In the genomic region with DNA sequence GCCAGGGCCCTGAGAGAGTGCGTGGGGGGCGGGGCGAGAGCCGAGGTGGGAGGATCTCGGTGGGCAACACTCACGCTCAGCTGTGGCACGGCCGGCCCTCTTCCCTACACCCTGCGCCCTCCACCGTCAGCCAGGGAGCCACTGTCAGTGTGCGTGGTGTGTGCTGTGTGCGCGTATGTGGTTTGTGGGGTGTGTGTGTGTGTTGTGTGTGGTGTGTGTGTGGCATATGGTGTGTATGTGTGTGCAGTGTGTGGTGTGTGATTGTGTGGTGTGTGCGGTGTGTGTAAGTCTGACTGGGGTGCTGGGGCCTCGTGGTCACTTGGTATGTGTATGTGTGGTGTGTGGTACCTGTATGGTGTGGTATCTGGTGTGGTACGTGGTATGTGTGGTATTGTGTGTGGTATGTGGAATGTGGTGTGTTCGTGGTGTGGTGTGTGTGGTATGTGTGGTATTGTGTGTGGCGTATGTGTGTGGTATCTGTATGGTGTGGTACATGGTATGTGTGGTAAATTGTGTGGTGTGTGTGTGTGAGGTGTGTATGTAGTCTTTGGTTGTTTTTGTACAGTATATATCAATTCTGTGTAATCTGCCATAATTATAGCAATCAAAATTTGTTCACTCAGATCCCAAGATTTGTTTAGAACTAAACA, we compare ENCODE assay signal across 20 cellular contexts. TPM values are rescaled to one million over a fixed set of nuclear protein-coding genes. Genes with fewer than 3 reads are reported as not detected.
DNase-seq lines count a peak whose midpoint lies in the region; ATAC-seq and TF ChIP-seq lines count a peak whose summit lies in the region.
"Had no signal": no experiment of that assay in that cellular context is flagged by ENCODE, and none has a peak within 500 bp of the region (broad histone marks: within the 10 kb centered on the region; RNA-seq: fewer than 3 reads in every experiment).

No MANE protein-coding gene starts in this region.

- H3K27me3 Mint-ChIP-seq in activated T-cell treated with anti-CD3 and anti-CD28 coated beads, Interleukin-2, amount 50 U/mL, for 72 hours (ENCODE audit: low read depth) = no peaks in the 10 kb centered on the region
- H3K27me3 Mint-ChIP-seq in activated T-cell treated with anti-CD3 and anti-CD28 coated beads, Interleukin-2, amount 50 U/mL, for 4 hours (ENCODE audit: low read depth) = no peaks in the 10 kb centered on the region
- H3K27me3 Mint-ChIP-seq in activated naive CD8-positive, alpha-beta T cell treated with anti-CD3 and anti-CD28 coated beads, Interleukin-2, amount 10 ng/mL, durations not matched to agents 7 days and 5 days = peaks cover 1% of the 10 kb centered on the region
- no peaks in the 10 kb centered on the region for H3K27me3 Mint-ChIP-seq in stimulated activated naive CD8-positive, alpha-beta T cell treated with anti-CD3 and anti-CD28 coated beads, Interleukin-15, amount 100 ng/mL, for 72 hours

- no peaks in the 10 kb centered on the region for H3K4me1 Mint-ChIP-seq in activated T-cell treated with anti-CD3 and anti-CD28 coated beads, Interleukin-2, amount 50 U/mL, for 72 hours (ENCODE audit: low read depth)
- peaks cover 2% of the 10 kb centered on the region for H3K4me1 Mint-ChIP-seq in activated T-cell treated with anti-CD3 and anti-CD28 coated beads, Interleukin-2, amount 50 U/mL, for 4 hours (ENCODE audit: low read depth)
- peaks cover 4% of the 10 kb centered on the region for H3K4me1 Mint-ChIP-seq in activated naive CD8-positive, alpha-beta T cell treated with anti-CD3 and anti-CD28 coated beads, Interleukin-2, amount 10 ng/mL, durations not matched to agents 7 days and 5 days
- no peaks in the 10 kb centered on the region for H3K4me1 Mint-ChIP-seq in stimulated activated naive CD8-positive, alpha-beta T cell treated with anti-CD3 and anti-CD28 coated beads, Interleukin-15, amount 100 ng/mL, for 72 hours

- POLR2A ChIA-PET in activated naive CD8-positive, alpha-beta T cell treated with anti-CD3 and anti-CD28 coated beads, Interleukin-2, amount 10 ng/mL, durations not matched to agents 7 days and 5 days (lab: Charles Lee) = no interaction called here

- in situ Hi-C loops in transverse colon (cut with MboI; ENCODE audit: low pct_ligation_motif_present in 1 of 4, low pct_unique_long_range_greater_than_20kb in 1 of 4, low sequenced_read_pairs in 3 of 4) = no loop called here

- peaks cover 3 to 4% of the 10 kb centered on the region in 2 donors for H3K9me3 Mint-ChIP-seq in activated T-cell treated with anti-CD3 and anti-CD28 coated beads, Interleukin-2, amount 50 U/mL, for 72 hours
- H3K9me3 Mint-ChIP-seq in activated T-cell treated with anti-CD3 and anti-CD28 coated beads, Interleukin-2, amount 50 U/mL, for 4 hours = no peaks in the 10 kb centered on the region
- H3K9me3 Mint-ChIP-seq in activated naive CD8-positive, alpha-beta T cell treated with anti-CD3 and anti-CD28 coated beads, Interleukin-2, amount 10 ng/mL, durations not matched to agents 7 days and 5 days = peaks cover 5% of the 10 kb centered on the region
- H3K9me3 Mint-ChIP-seq in stimulated activated naive CD8-positive, alpha-beta T cell treated with anti-CD3 and anti-CD28 coated beads, Interleukin-15, amount 100 ng/mL, for 72 hours = peaks cover 0 to 5% of the 10 kb centered on the region in 2 donors
- H3K9me3 Mint-ChIP-seq: T-cell had no signal

- WGBS in right lobe of liver (ENCODE audit: insufficient coverage, low coverage, low lambda C conversion rate, missing lambda C conversion rate) = 77% methylated on average over 17 of the region's 18 CpGs
- 61 to 88% methylated on average over 4 to 18 of the region's 18 CpGs for WGBS in transverse colon (ENCODE audit: low coverage in 1 of 2), 2 donors
- WGBS in thyroid gland, 2 donors = 89 to 90% methylated on average over 18 of the region's 18 CpGs

- H3K27me3 ChIP-seq in right lobe of liver = no peaks in the 10 kb centered on the region
- no peaks in the 10 kb centered on the region for H3K27me3 ChIP-seq in transverse colon
- no peaks in the 10 kb centered on the region for H3K27me3 ChIP-seq in thyroid gland
- H3K27me3 ChIP-seq: heart right ventricle, sigmoid colon had no signal

- ATAC-seq in activated T-cell treated with anti-CD3 and anti-CD28 coated beads, Interleukin-2, amount 50 U/mL, for 72 hours (replicated peaks in 1 of 2) = peak in 1 of 2 donors; percentile 17
- ATAC-seq in activated T-cell treated with anti-CD3 and anti-CD28 coated beads, Interleukin-2, amount 50 U/mL, for 4 hours = no peak
- no peak for ATAC-seq in activated naive CD8-positive, alpha-beta T cell treated with anti-CD3 and anti-CD28 coated beads, Interleukin-2, amount 10 ng/mL, durations not matched to agents 7 days and 5 days (ENCODE audit: low read depth)
- ATAC-seq in right lobe of liver (peak in 1 of 4 donors; percentile 35), HG02623 (IDR thresholded peaks at IDR 0.05; ENCODE audit: unreplicated experiment) (no peak)
- ATAC-seq in stimulated activated naive CD8-positive, alpha-beta T cell treated with anti-CD3 and anti-CD28 coated beads, Interleukin-15, amount 100 ng/mL, for 72 hours = peak; percentile 53
- ATAC-seq: T-cell had no signal

- H3K4me1 ChIP-seq in right lobe of liver = no peaks in the 10 kb centered on the region
- no peaks in the 10 kb centered on the region for H3K4me1 ChIP-seq in transverse colon
- no peaks in the 10 kb centered on the region for H3K4me1 ChIP-seq in thyroid gland
- H3K4me1 ChIP-seq: heart right ventricle, sigmoid colon had no signal

- no peak for DNase-seq in activated T-cell treated with anti-CD3 and anti-CD28 coated beads, Interleukin-2, amount 50 U/mL, for 72 hours
- no peak for DNase-seq in activated T-cell treated with anti-CD3 and anti-CD28 coated beads, Interleukin-2, amount 50 U/mL, for 4 hours
- peak; percentile 30 for DNase-seq in activated naive CD8-positive, alpha-beta T cell treated with anti-CD3 and anti-CD28 coated beads, Interleukin-2, amount 10 ng/mL, durations not matched to agents 7 days and 5 days
- DNase-seq in right lobe of liver = peak in 2 of 3 donors; percentile 39 to 41
- no peak for DNase-seq in stimulated activated naive CD8-positive, alpha-beta T cell treated with anti-CD3 and anti-CD28 coated beads, Interleukin-15, amount 100 ng/mL, for 72 hours
- DNase-seq in transverse colon = no peak
- no peak for DNase-seq in thyroid gland
- DNase-seq: ACHN; activated CD4-positive, alpha-beta T cell treated with anti-CD3 and anti-CD28 coated beads for 48 hours; central memory CD4-positive, alpha-beta T cell; COR-L47; heart right ventricle; NCI-H82; stimulated activated CD4-positive, alpha-beta T cell treated with anti-CD3 and anti-CD28 coated beads, Interleukin-4, amount 100 ng/mL, for 4 hours had no signal

- no peak overlapping the region for H3K4me3 ChIP-seq in right lobe of liver
- no peak overlapping the region for H3K4me3 ChIP-seq in transverse colon
- H3K4me3 ChIP-seq in thyroid gland (replicated peaks in 1 of 3) = no peak overlapping the region
- H3K4me3 ChIP-seq: heart right ventricle, sigmoid colon had no signal

- H3K36me3 ChIP-seq in right lobe of liver (no peaks in the 10 kb centered on the region), transverse colon (no peaks in the 10 kb centered on the region), thyroid gland (no peaks in the 10 kb centered on the region)
- H3K36me3 ChIP-seq: heart right ventricle, sigmoid colon had no signal

- TF ChIP-seq EP300 in transverse colon (IDR thresholded peaks at IDR 0.05; ENCODE audit: low read depth) = no peak

- H3K4me3 Mint-ChIP-seq in activated T-cell treated with anti-CD3 and anti-CD28 coated beads, Interleukin-2, amount 50 U/mL, for 72 hours = no peak overlapping the region
- no peak overlapping the region for H3K4me3 Mint-ChIP-seq in activated T-cell treated with anti-CD3 and anti-CD28 coated beads, Interleukin-2, amount 50 U/mL, for 4 hours
- peak overlapping the region; percentile 63 for H3K4me3 Mint-ChIP-seq in activated naive CD8-positive, alpha-beta T cell treated with anti-CD3 and anti-CD28 coated beads, Interleukin-2, amount 10 ng/mL, durations not matched to agents 7 days and 5 days
- no peak overlapping the region for H3K4me3 Mint-ChIP-seq in stimulated activated naive CD8-positive, alpha-beta T cell treated with anti-CD3 and anti-CD28 coated beads, Interleukin-15, amount 100 ng/mL, for 72 hours
- H3K4me3 Mint-ChIP-seq: T-cell had no signal

- TF ChIP-seq POLR2A in right lobe of liver (IDR thresholded peaks at IDR 0.05) (no peak), transverse colon (IDR thresholded peaks at IDR 0.05) (no peak), thyroid gland (IDR thresholded peaks at IDR 0.05) (no peak)

- intact Hi-C loops in right lobe of liver (cut with DNase I) (no loop called here), transverse colon (cut with DNase I; ENCODE audit: low total_unique reads) (no loop called here), thyroid gland (cut with DNase I) (no loop called here)

- peak overlapping the region; percentile 0 for H3K27ac Mint-ChIP-seq in activated T-cell treated with anti-CD3 and anti-CD28 coated beads, Interleukin-2, amount 50 U/mL, for 72 hours
- H3K27ac Mint-ChIP-seq in activated naive CD8-positive, alpha-beta T cell treated with anti-CD3 and anti-CD28 coated beads, Interleukin-2, amount 10 ng/mL, durations not matched to agents 7 days and 5 days = peak overlapping the region; percentile 84
- peak overlapping the region; percentile 1 to 75 for H3K27ac Mint-ChIP-seq in stimulated activated naive CD8-positive, alpha-beta T cell treated with anti-CD3 and anti-CD28 coated beads, Interleukin-15, amount 100 ng/mL, for 72 hours
- H3K27ac Mint-ChIP-seq: T-cell had no signal

- TF ChIP-seq CTCF in right lobe of liver (IDR thresholded peaks at IDR 0.05) (no peak), transverse colon (IDR thresholded peaks at IDR 0.05) (no peak), thyroid gland (IDR thresholded peaks at IDR 0.05) (no peak)

- H3K9me3 ChIP-seq in right lobe of liver (no peaks in the 10 kb centered on the region), transverse colon (no peaks in the 10 kb centered on the region), thyroid gland (no peaks in the 10 kb centered on the region)
- H3K9me3 ChIP-seq: heart right ventricle, sigmoid colon had no signal

- H3K27ac ChIP-seq in right lobe of liver = no peak overlapping the region
- no peak overlapping the region for H3K27ac ChIP-seq in transverse colon
- H3K27ac ChIP-seq in thyroid gland = no peak overlapping the region
- H3K27ac ChIP-seq: heart right ventricle, sigmoid colon had no signal

- H3K36me3 Mint-ChIP-seq in activated T-cell treated with anti-CD3 and anti-CD28 coated beads, Interleukin-2, amount 50 U/mL, for 72 hours (ENCODE audit: insufficient read depth in 2 of 2) = peaks cover 0 to 2% of the 10 kb centered on the region in 2 donors
- H3K36me3 Mint-ChIP-seq in activated T-cell treated with anti-CD3 and anti-CD28 coated beads, Interleukin-2, amount 50 U/mL, for 4 hours (ENCODE audit: insufficient read depth) = no peaks in the 10 kb centered on the region
- peaks cover 3% of the 10 kb centered on the region for H3K36me3 Mint-ChIP-seq in activated naive CD8-positive, alpha-beta T cell treated with anti-CD3 and anti-CD28 coated beads, Interleukin-2, amount 10 ng/mL, durations not matched to agents 7 days and 5 days
- H3K36me3 Mint-ChIP-seq: T-cell had no signal

RNA-seq across cellular contexts. Expression of gene GRK1, which starts 5.1 kb away (rescaled TPM):
- total RNA-seq in activated T-cell treated with anti-CD3 and anti-CD28 coated beads, Interleukin-2, amount 50 U/mL, for 72 hours = under 1 TPM in 1 of 2 donors, not detected in 1; 0.22 TPM
- under 1 TPM in 1 of 3 donors, not detected in 2; 0.05 TPM for total RNA-seq in activated T-cell treated with anti-CD3 and anti-CD28 coated beads, Interleukin-2, amount 50 U/mL, for 4 hours
- not detected for total RNA-seq in activated naive CD8-positive, alpha-beta T cell treated with anti-CD3 and anti-CD28 coated beads, Interleukin-2, amount 10 ng/mL, durations not matched to agents 7 days and 5 days
- total RNA-seq in right lobe of liver (not detected), transverse colon (not detected), thyroid gland (10 to 100 TPM in 1 of 4 donors, 1 to 10 TPM in 3; 2.0 to 17.9 (median 2.7) TPM)
- total RNA-seq: myocyte, T-cell had no signal

RNA-seq across cellular contexts. Expression of gene ATP4B, which starts 14.1 kb away (rescaled TPM):
- not detected for total RNA-seq in activated T-cell treated with anti-CD3 and anti-CD28 coated beads, Interleukin-2, amount 50 U/mL, for 72 hours
- total RNA-seq in activated T-cell treated with anti-CD3 and anti-CD28 coated beads, Interleukin-2, amount 50 U/mL, for 4 hours = not detected
- total RNA-seq in activated naive CD8-positive, alpha-beta T cell treated with anti-CD3 and anti-CD28 coated beads, Interleukin-2, amount 10 ng/mL, durations not matched to agents 7 days and 5 days = not detected
- total RNA-seq in right lobe of liver (not detected), transverse colon (not detected), thyroid gland (not detected)
- total RNA-seq: epithelial cell of proximal tubule, G401, heart right ventricle, myocyte, sigmoid colon, T-cell had no signal

Comparison
In these comparisons a context has a peak if more than half of its experiments do, and no peak if none do; other contexts are left out.
1. DNase-seq: peak in activated naive CD8-positive, alpha-beta T cell treated with anti-CD3 and anti-CD28 coated beads, Interleukin-2, amount 10 ng/mL, durations not matched to agents 7 days and 5 days (single experiment) and right lobe of liver (2 of 3); none in activated T-cell treated with anti-CD3 and anti-CD28 coated beads, Interleukin-2, amount 50 U/mL, for 72 hours (0 of 2), activated T-cell treated with anti-CD3 and anti-CD28 coated beads, Interleukin-2, amount 50 U/mL, for 4 hours (single experiment), stimulated activated naive CD8-positive, alpha-beta T cell treated with anti-CD3 and anti-CD28 coated beads, Interleukin-15, amount 100 ng/mL, for 72 hours (0 of 2), transverse colon (single experiment) and thyroid gland (0 of 2).
2. H3K27ac Mint-ChIP-seq: peak in every context shown above with its lines; median percentile 84 in activated naive CD8-positive, alpha-beta T cell treated with anti-CD3 and anti-CD28 coated beads, Interleukin-2, amount 10 ng/mL, durations not matched to agents 7 days and 5 days; 38 in stimulated activated naive CD8-positive, alpha-beta T cell treated with anti-CD3 and anti-CD28 coated beads, Interleukin-15, amount 100 ng/mL, for 72 hours; 0 in activated T-cell treated with anti-CD3 and anti-CD28 coated beads, Interleukin-2, amount 50 U/mL, for 72 hours.